ENCODE assay signal across 14 cellular contexts in the genomic region with DNA sequence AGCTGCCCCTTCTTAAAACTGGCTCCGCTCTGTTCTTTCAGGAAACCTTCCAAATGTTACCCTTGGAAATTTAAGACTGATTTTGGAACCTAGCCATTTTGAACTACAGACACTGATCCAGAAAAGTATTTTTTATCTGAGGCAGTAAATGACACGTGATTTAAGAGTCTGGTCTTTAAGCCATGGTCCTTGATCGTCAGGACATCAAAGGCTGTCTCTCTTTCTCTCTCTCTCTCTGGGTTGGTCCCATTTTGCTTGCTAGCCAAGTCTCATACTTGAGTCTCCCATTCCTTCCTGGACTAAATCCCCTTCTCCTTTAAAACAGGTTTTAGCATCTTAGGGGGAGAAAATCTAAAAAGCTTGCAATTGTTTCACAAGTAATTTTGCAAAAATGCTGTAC.
"Had no signal": no experiment of that assay in that cellular context is flagged by ENCODE, and none has a peak within 500 bp of the region (broad histone marks: within the 10 kb centered on the region; RNA-seq: fewer than 3 reads in every experiment).

No MANE protein-coding gene starts in this region.

- H3K36me3 Mint-ChIP-seq: activated naive CD4-positive, alpha-beta T cell treated with anti-CD3 and anti-CD28 coated beads, Interleukin-2, amount 50 U/mL, for 72 hours; natural killer cell had no signal

- H3K9me3 Mint-ChIP-seq: activated CD4-positive, alpha-beta T cell treated with anti-CD3 and anti-CD28 coated beads, Interleukin-2, amount 10 ng/mL, durations not matched to agents 7 days and 5 days; activated naive CD4-positive, alpha-beta T cell treated with anti-CD3 and anti-CD28 coated beads, Interleukin-2, amount 50 U/mL, for 72 hours; activated T-helper 2 cell treated with anti-CD3 and anti-CD28 coated beads, Interferon-gamma antibody, Interleukin-2, Interleukin-4, amounts not matched to agents 10 μg/mL and 5 μg/mL and 100 μg/mL, durations not matched to agents 14 hours and 24 hours and 36 hours; dendritic cell treated with granulocyte-macrophage colony-stimulating factor and Interleukin-4, amounts not matched to agents 40 ng/mL and 50 ng/mL, for 4 days; natural killer cell; T-helper 1 cell treated with Interleukin-12 subunit alpha and Interleukin-12 subunit beta and Interleukin-4 antibody, amounts not matched to agents 30 μg/mL and 1 μg/mL, for 36 hours had no signal

- H3K4me3 ChIP-seq: body of pancreas, mucosa of descending colon, skin epidermis, uterus had no signal

- H3K36me3 ChIP-seq: uterus had no signal

- H3K4me1 ChIP-seq: uterus had no signal

- H3K9me3 ChIP-seq: body of pancreas, mucosa of descending colon, uterus had no signal

- DNase-seq: activated CD4-positive, alpha-beta T cell treated with anti-CD3 and anti-CD28 coated beads, Interleukin-2, amount 10 ng/mL, durations not matched to agents 7 days and 5 days; activated CD4-positive, CD25-positive, alpha-beta regulatory T cell; activated T-cell treated with anti-CD3 and anti-CD28 coated beads for 4 hours; amniotic stem cell; mammary epithelial cell; mucosa of descending colon; natural killer cell had no signal

- H3K27ac Mint-ChIP-seq: activated CD4-positive, alpha-beta T cell treated with anti-CD3 and anti-CD28 coated beads, Interleukin-2, amount 10 ng/mL, durations not matched to agents 7 days and 5 days; activated naive CD4-positive, alpha-beta T cell treated with anti-CD3 and anti-CD28 coated beads, Interleukin-2, amount 50 U/mL, for 72 hours; activated T-helper 2 cell treated with anti-CD3 and anti-CD28 coated beads, Interferon-gamma antibody, Interleukin-2, Interleukin-4, amounts not matched to agents 10 μg/mL and 5 μg/mL and 100 μg/mL, durations not matched to agents 14 hours and 24 hours and 36 hours; dendritic cell treated with granulocyte-macrophage colony-stimulating factor and Interleukin-4, amounts not matched to agents 40 ng/mL and 50 ng/mL, for 4 days; natural killer cell; T-helper 1 cell treated with Interleukin-12 subunit alpha and Interleukin-12 subunit beta and Interleukin-4 antibody, amounts not matched to agents 30 μg/mL and 1 μg/mL, for 36 hours had no signal

- H3K27ac ChIP-seq: body of pancreas, skin epidermis, uterus had no signal

- H3K4me3 Mint-ChIP-seq: activated CD4-positive, alpha-beta T cell treated with anti-CD3 and anti-CD28 coated beads, Interleukin-2, amount 10 ng/mL, durations not matched to agents 7 days and 5 days; dendritic cell treated with granulocyte-macrophage colony-stimulating factor and Interleukin-4, amounts not matched to agents 40 ng/mL and 50 ng/mL, for 4 days; natural killer cell; T-helper 1 cell treated with Interleukin-12 subunit alpha and Interleukin-12 subunit beta and Interleukin-4 antibody, amounts not matched to agents 30 μg/mL and 1 μg/mL, for 36 hours had no signal

- H3K27me3 ChIP-seq: body of pancreas had no signal
